In the genomic region with DNA sequence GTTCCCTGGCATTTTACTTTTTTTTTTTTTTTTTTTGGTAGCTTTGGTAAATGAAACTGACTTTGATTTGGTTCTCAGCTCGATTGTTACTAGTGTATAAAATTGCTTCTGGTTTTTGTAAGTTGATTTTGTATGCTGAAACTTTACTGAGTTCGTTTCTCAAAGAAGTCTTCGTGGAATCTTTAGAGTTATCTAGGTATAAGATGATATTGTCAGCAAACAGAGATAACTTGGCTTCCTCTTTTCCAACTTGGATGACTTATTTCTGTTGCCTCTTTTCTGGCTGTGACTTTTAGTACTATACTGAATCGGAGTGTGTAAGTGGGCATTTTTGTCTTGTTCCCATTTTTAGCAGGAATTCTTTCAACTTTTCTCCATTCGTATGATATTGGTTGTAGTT, we compare ENCODE assay signal across 1 cellular context.
A peak's percentile ranks its signal among the peaks of the same experiment; 100 is the strongest.
TF ChIP-seq lines count a peak whose summit lies in the region.

No MANE protein-coding gene starts in this region.

TF ChIP-seq in K562, 482 proteins besides CTCF, POLR2A, EP300 and RAD21:
- TF ChIP-seq DLX4 (CRISPR knock-in tag; IDR thresholded peaks at IDR 0.05), result no peak
- TF ChIP-seq FOXA3 (CRISPR knock-in tag; conservative IDR thresholded peaks at IDR 0.05 in 1 of 2, IDR thresholded peaks at IDR 0.05 in 1 of 2), result peak in 1 of 2 experiments; percentile 78; a peak in 2 of 4 replicates
- peak; percentile 79; the same call in 1 of the 2 replicates for TF ChIP-seq SMARCE1 (IDR thresholded peaks at IDR 0.05)
- TF ChIP-seq NR1H2 (CRISPR knock-in tag; IDR thresholded peaks at IDR 0.05), result no peak
- no peak for TF ChIP-seq KLF16 (IDR thresholded peaks at IDR 0.05)
- TF ChIP-seq ZNF609 (CRISPR knock-in tag; IDR thresholded peaks at IDR 0.05; ENCODE audit: borderline replicate concordance), result no peak
- TF ChIP-seq ZBTB40 (IDR thresholded peaks at IDR 0.05), result peak; percentile 78; the same call in 1 of the 2 replicates
- TF ChIP-seq ZBTB40 (CRISPR knock-in tag; IDR thresholded peaks at IDR 0.05), result no peak
- TF ChIP-seq ZNF644 (tag; IDR thresholded peaks at IDR 0.05; ENCODE audit: low read depth), result no peak
- peak; percentile 18 for TF ChIP-seq MEIS2 (IDR thresholded peaks at IDR 0.05; ENCODE audit: partially characterized antibody)
- TF ChIP-seq GMEB1 (CRISPR knock-in tag; IDR thresholded peaks at IDR 0.05), result no peak
- TF ChIP-seq ZNF445 (CRISPR knock-in tag; IDR thresholded peaks at IDR 0.05; ENCODE audit: low read depth), result no peak
- TF ChIP-seq LARP7 (IDR thresholded peaks at IDR 0.05), result no peak
- no peak for TF ChIP-seq TFAM (CRISPR knock-in tag; conservative IDR thresholded peaks at IDR 0.05)
- TF ChIP-seq PREB (CRISPR knock-in tag; IDR thresholded peaks at IDR 0.05), result no peak
- TF ChIP-seq FOXM1 (IDR thresholded peaks at IDR 0.05; ENCODE audit: low read depth), result no peak
- no peak for TF ChIP-seq FOXM1 (CRISPR knock-in tag; IDR thresholded peaks at IDR 0.05; ENCODE audit: low read depth)
- TF ChIP-seq SPI1 (IDR thresholded peaks at IDR 0.05; ENCODE audit: borderline replicate concordance, low read depth, low read length), result peak; percentile 92
- TF ChIP-seq ZNF436 (CRISPR knock-in tag; IDR thresholded peaks at IDR 0.05), result no peak
- no peak for TF ChIP-seq NFIC (IDR thresholded peaks at IDR 0.05)
- peak; percentile 42; the same call in 1 of the 2 replicates for TF ChIP-seq SMARCA4 (IDR thresholded peaks at IDR 0.05)
- no peak for TF ChIP-seq SMAD2 (IDR thresholded peaks at IDR 0.05; ENCODE audit: low read depth, low read length)
- TF ChIP-seq LEF1 (IDR thresholded peaks at IDR 0.05), result no peak
- TF ChIP-seq TEAD4 (IDR thresholded peaks at IDR 0.05; ENCODE audit: low read length), result peak; percentile 45
- no peak for TF ChIP-seq TEAD4 (CRISPR knock-in tag; IDR thresholded peaks at IDR 0.05; ENCODE audit: borderline replicate concordance)
- TF ChIP-seq ZBTB5 (IDR thresholded peaks at IDR 0.05), result no peak
- no peak for TF ChIP-seq POLR2G (IDR thresholded peaks at IDR 0.05; ENCODE audit: low read depth, low read length)
- peak; percentile 44; the same call in 1 of the 2 replicates for TF ChIP-seq ARID1B (IDR thresholded peaks at IDR 0.05)
- TF ChIP-seq CSDE1 (IDR thresholded peaks at IDR 0.05), result no peak
- TF ChIP-seq, protein P1, sequence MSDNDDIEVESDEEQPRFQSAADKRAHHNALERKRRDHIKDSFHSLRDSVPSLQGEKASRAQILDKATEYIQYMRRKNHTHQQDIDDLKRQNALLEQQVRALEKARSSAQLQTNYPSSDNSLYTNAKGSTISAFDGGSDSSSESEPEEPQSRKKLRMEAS (CRISPR knock-in tag; IDR thresholded peaks at IDR 0.05), result no peak
- peak; percentile 59; the same call in 1 of the 2 replicates for TF ChIP-seq DPF2 (IDR thresholded peaks at IDR 0.05)
- no peak for TF ChIP-seq PCBP2 (IDR thresholded peaks at IDR 0.05; ENCODE audit: low read depth, low read length, poor library complexity, severe bottlenecking)
- no peak for TF ChIP-seq ZNF668 (CRISPR knock-in tag; IDR thresholded peaks at IDR 0.05)
- TF ChIP-seq ASH1L (IDR thresholded peaks at IDR 0.05; ENCODE audit: borderline replicate concordance, low read depth, partially characterized antibody), result no peak
